14 cellular contexts compared by ENCODE assay signal in genomic region chr2:45915523-45915922, GRCh38.
DNase-seq lines count a peak whose midpoint lies in the region; ATAC-seq and TF ChIP-seq lines count a peak whose summit lies in the region.
"Had no signal": no experiment of that assay in that cellular context is flagged by ENCODE, and none has a peak within 500 bp of the region (broad histone marks: within the 10 kb centered on the region; RNA-seq: fewer than 3 reads in every experiment).

No MANE protein-coding gene starts in this region.

- no peaks in the 10 kb centered on the region for H3K9me3 ChIP-seq in OCI-LY1 (ENCODE audit: low read length)
- H3K9me3 ChIP-seq: BE2C had no signal

- no peaks in the 10 kb centered on the region for H3F3A ChIP-seq in OCI-LY1 (ENCODE audit: insufficient read depth, low read length)

- no peak overlapping the region for H2AFZ ChIP-seq in OCI-LY1 (ENCODE audit: low read length)

- H3K27ac ChIP-seq in OCI-LY1 (ENCODE audit: low read depth, low read length, poor library complexity, severe bottlenecking) = peak overlapping the region; percentile 15
- H3K27ac ChIP-seq: C4-2B had no signal

- H3K79me2 ChIP-seq in OCI-LY1 (ENCODE audit: insufficient read depth, low read length) = no peaks in the 10 kb centered on the region; the same call in 1 of the 2 replicates

- no peaks in the 10 kb centered on the region for H3K27me3 ChIP-seq in OCI-LY1 (ENCODE audit: insufficient read depth, low read length)
- H3K27me3 ChIP-seq: BE2C had no signal

- H3K36me3 ChIP-seq in OCI-LY1 (ENCODE audit: insufficient read depth, low read length) = no peaks in the 10 kb centered on the region

- no peak overlapping the region for H3K4me2 ChIP-seq in OCI-LY1 (ENCODE audit: low read length)

- H4K20me1 ChIP-seq in OCI-LY1 (ENCODE audit: insufficient read depth, low read length) = no peaks in the 10 kb centered on the region

- peak; percentile 53 for ATAC-seq in esophagus mucosa
- no peak for ATAC-seq in GM19397 (IDR thresholded peaks at IDR 0.05; ENCODE audit: unreplicated experiment)

- H3K9me2 ChIP-seq in OCI-LY1 (ENCODE audit: low read depth, low read length) = no peaks in the 10 kb centered on the region

- DNase-seq in HCEC 1CT = no peak
- no peak for DNase-seq in NCI-H748 (lab: John Stamatoyannopoulos, UW; ENCODE audit: unreplicated experiment)
- no peak for DNase-seq in epidermal melanocyte (ENCODE audit: insufficient read length, low spot score)
- DNase-seq: BE2C; CD4-positive, alpha-beta memory T cell; DMS153; DMS79 treated with DMSO at 0.1 percent for 48 hours; EL; IMR-90 had no signal

- no peak overlapping the region for H3K4me3 ChIP-seq in OCI-LY1 (ENCODE audit: low read depth, low read length, poor library complexity, severe bottlenecking)

- H3K9ac ChIP-seq in OCI-LY1 (ENCODE audit: low read length) = no peak overlapping the region

- H3K4me1 ChIP-seq in OCI-LY1 (ENCODE audit: insufficient read depth, low read length, severe bottlenecking) = peaks cover 17% of the 10 kb centered on the region
- H3K4me1 ChIP-seq: BE2C had no signal

- peak; percentile 2 for TF ChIP-seq CTCF in GM12873 (IDR thresholded peaks at IDR 0.05; ENCODE audit: insufficient read depth, low read depth, low read length, missing control alignments)
- TF ChIP-seq CTCF in OCI-LY1 (IDR thresholded peaks at IDR 0.05; ENCODE audit: low read length) = peak; percentile 33; the same call in 1 of the 2 replicates
